8 cellular contexts compared by ENCODE assay signal in genomic region chr19:42396542-42397314, GRCh38. TPM values are rescaled to one million over a fixed set of nuclear protein-coding genes. Genes with fewer than 3 reads are reported as not detected.
DNase-seq lines count a peak whose midpoint lies in the region; ATAC-seq and TF ChIP-seq lines count a peak whose summit lies in the region.

No MANE protein-coding gene starts in this region.

- no peaks in the 10 kb centered on the region for H3F3A ChIP-seq in Loucy (ENCODE audit: low read depth)

- DNase-seq in EH (ENCODE audit: low read depth) (peak; percentile 99), H4 (ENCODE audit: low spot score) (peak; percentile 98), RWPE2 (ENCODE audit: low spot score) (peak; percentile 97), fibroblast of pulmonary artery (ENCODE audit: low read depth) (peak; percentile 99), natural killer cell (peak; percentile 97)
- peak; percentile 92 for DNase-seq in activated effector memory CD4-positive, alpha-beta T cell treated with Interleukin-2 at 50 U/mL for 16 hours
- peak; percentile 65 to 89 (median 80) for DNase-seq in stimulated activated naive CD4-positive, alpha-beta T cell (lab: John Stamatoyannopoulos, UW)

- H3K27me3 Mint-ChIP-seq in natural killer cell (ENCODE audit: low read depth in 2 of 2) = peaks cover 4 to 6% of the 10 kb centered on the region in 2 donors

- peak overlapping the region; percentile 72 for H3K27ac ChIP-seq in RWPE2 (ENCODE audit: poor library complexity, severe bottlenecking)

- H3K4me2 ChIP-seq in Loucy (ENCODE audit: low read depth, low read length, poor library complexity, severe bottlenecking) = peak overlapping the region; percentile 87

- H3K4me3 Mint-ChIP-seq in natural killer cell = peak overlapping the region; percentile 85

- no peaks in the 10 kb centered on the region for H3K9me3 ChIP-seq in Loucy (ENCODE audit: insufficient read depth, low read depth, low read length)
- no peaks in the 10 kb centered on the region for H3K9me3 ChIP-seq in RWPE2 (ENCODE audit: severe bottlenecking)

- H3K4me3 ChIP-seq in Loucy (ENCODE audit: low read length, poor library complexity, severe bottlenecking) (peak overlapping the region; percentile 88), RWPE2 (ENCODE audit: severe bottlenecking) (peak overlapping the region; percentile 46), fibroblast of pulmonary artery (replicated peaks; ENCODE audit: low read depth, low read length) (peak overlapping the region; percentile 77)

- peak; percentile 94 for ATAC-seq in RWPE2 (ENCODE audit: low read depth)
- peak; percentile 94 to 97 (median 94) for ATAC-seq in natural killer cell

- H3K9me2 ChIP-seq in Loucy (replicated peaks; ENCODE audit: low read depth, low read length) = no peaks in the 10 kb centered on the region

- no peaks in the 10 kb centered on the region for H3K36me3 Mint-ChIP-seq in natural killer cell

- no peaks in the 10 kb centered on the region for H3K9me3 Mint-ChIP-seq in natural killer cell

- H3K27ac Mint-ChIP-seq in natural killer cell = peak overlapping the region; percentile 94 to 98

- H3K36me3 ChIP-seq in Loucy (ENCODE audit: insufficient read depth, low read length) = no peaks in the 10 kb centered on the region
- H3K36me3 ChIP-seq in RWPE2 (ENCODE audit: low read depth) = no peaks in the 10 kb centered on the region

- intact Hi-C loops in natural killer cell (cut with micrococcal nuclease) = loop anchor here (2.0 kb wide), 2 partner anchors 26 to 72 kb away; partner anchors contain the start of gene MEGF8

- H3K9ac ChIP-seq in Loucy (ENCODE audit: low read depth, low read length, poor library complexity, severe bottlenecking) = peak overlapping the region; percentile 89

- no peaks in the 10 kb centered on the region for H4K20me1 ChIP-seq in Loucy (ENCODE audit: insufficient read depth, low read length, poor library complexity, severe bottlenecking)

- H3K27me3 ChIP-seq in Loucy (ENCODE audit: insufficient read depth, low read length, poor library complexity, severe bottlenecking) (no peaks in the 10 kb centered on the region), RWPE2 (ENCODE audit: insufficient read depth, poor library complexity, severe bottlenecking) (no peaks in the 10 kb centered on the region)

- H3K79me2 ChIP-seq in Loucy (ENCODE audit: insufficient read depth, low read length) = peaks cover 15% of the 10 kb centered on the region; the same call in 1 of the 2 replicates

- peak overlapping the region; percentile 88 for H2AFZ ChIP-seq in Loucy (ENCODE audit: low read length)

- peaks cover 23 to 47% of the 10 kb centered on the region in 2 donors for H3K4me1 Mint-ChIP-seq in natural killer cell

- TF ChIP-seq CTCF in Loucy (conservative IDR thresholded peaks at IDR 0.05; ENCODE audit: low read length) = no peak
- no peak for TF ChIP-seq CTCF in RWPE2 (IDR thresholded peaks at IDR 0.05; ENCODE audit: poor library complexity, severe bottlenecking)
- TF ChIP-seq CTCF in fibroblast of pulmonary artery (IDR thresholded peaks at IDR 0.05; ENCODE audit: low read length, missing control alignments) = no peak
- no peak for TF ChIP-seq CTCF in natural killer cell (IDR thresholded peaks at IDR 0.05)

- peaks cover 22% of the 10 kb centered on the region for H3K4me1 ChIP-seq in Loucy (ENCODE audit: insufficient read depth, low read length, poor library complexity, severe bottlenecking)
- H3K4me1 ChIP-seq in RWPE2 (ENCODE audit: insufficient read depth, poor library complexity, severe bottlenecking) = peaks cover 4% of the 10 kb centered on the region

RNA-seq across cellular contexts. Expression of gene CNFN, which starts 6.6 kb away (rescaled TPM):
- 1.0 TPM in 1 of 2 replicates, not detected in the other for total RNA-seq in H4 (2014; rRNA removed; shearing (Covaris generic))
- 1 to 10 TPM in 1 of 3 donors, not detected in 2; 1.3 TPM for total RNA-seq in natural killer cell

RNA-seq across cellular contexts. Expression of gene LIPE, which starts 30.5 kb away (rescaled TPM):
- total RNA-seq in H4 (2014; rRNA removed; shearing (Covaris generic)) = 0.68 and 1.2 TPM in 2 replicates
- 10 to 100 TPM in 2 of 3 donors, 1 to 10 TPM in 1; 5.3 to 13.3 (median 11.7) TPM for total RNA-seq in natural killer cell

RNA-seq across cellular contexts. Expression of gene CXCL17, which starts 46.0 kb away (rescaled TPM):
- total RNA-seq in H4 (2014; rRNA removed; shearing (Covaris generic)) = not detected in 2 replicates
- not detected for total RNA-seq in natural killer cell

Comparison
In these comparisons a context has a peak if more than half of its experiments do, and no peak if none do; other contexts are left out.
1. Peak in every context shown above with its lines: DNase-seq, ATAC-seq, H3K4me3 ChIP-seq and H3K27ac ChIP-seq.